In the genomic region with DNA sequence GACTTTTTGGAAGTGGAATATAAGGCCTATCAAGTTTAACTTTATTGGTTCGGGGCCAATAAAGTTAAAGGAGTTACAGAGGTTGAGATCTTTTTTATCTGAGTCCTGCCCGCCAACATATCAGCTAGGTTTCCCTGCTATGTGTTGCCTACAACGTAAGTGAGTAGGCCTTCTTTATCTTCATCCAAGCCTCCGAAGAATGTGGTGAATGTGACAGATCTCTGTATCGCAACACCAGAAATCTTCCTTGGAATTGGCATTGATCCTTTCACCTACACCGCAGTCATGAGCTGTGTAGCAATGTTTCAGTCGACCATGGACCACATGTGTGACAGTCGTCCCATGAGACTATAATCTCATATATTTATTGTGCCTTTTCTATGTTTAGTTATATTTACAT, we compare ENCODE assay signal across 32 cellular contexts.
"Had no signal": no experiment of that assay in that cellular context is flagged by ENCODE, and none has a peak within 500 bp of the region (broad histone marks: within the 10 kb centered on the region; RNA-seq: fewer than 3 reads in every experiment).

No MANE protein-coding gene starts in this region.

- H3K4me3 ChIP-seq: adrenal gland, ascending aorta, cardiac muscle cell had no signal

- DNase-seq: activated B cell treated with CpG ODN at 0.5 μM for 24 hours; activated CD4-positive, alpha-beta memory T cell treated with anti-CD3 and anti-CD28 coated beads for 36 hours; activated CD4-positive, alpha-beta T cell treated with anti-CD3 and anti-CD28 coated beads for 4 hours; activated CD4-positive, alpha-beta T cell treated with anti-CD3 and anti-CD28 coated beads, Interleukin-2, amount 10 ng/mL, durations not matched to agents 24 days and 14 days; activated CD4-positive, alpha-beta T cell treated with anti-CD3 and anti-CD28 coated beads, Interleukin-2, amount 50 U/mL, for 1 hour; activated CD4-positive, alpha-beta T cell treated with anti-CD3 and anti-CD28 coated beads, Interleukin-2, amount 50 U/mL, for 4 hours; activated CD4-positive, CD25-positive, alpha-beta regulatory T cell treated with anti-CD3 and anti-CD28 coated beads, Interleukin-2, amount 50 U/mL, for 72 hours; activated CD8-positive, alpha-beta memory T cell treated with anti-CD3 and anti-CD28 coated beads, Interleukin-2, amount 50 U/mL, for 4 hours; activated CD8-positive, alpha-beta T cell treated with anti-CD3 and anti-CD28 coated beads for 36 hours; activated effector memory CD4-positive, alpha-beta T cell treated with anti-CD3 and anti-CD28 coated beads, Interleukin-2, amount 50 U/mL, for 16 hours; activated gamma-delta T cell treated with Interleukin-2 at 50 U/mL for 16 hours; activated naive CD4-positive, alpha-beta T cell; activated naive CD4-positive, alpha-beta T cell treated with anti-CD3 and anti-CD28 coated beads for 36 hours; activated naive CD4-positive, alpha-beta T cell treated with anti-CD3 and anti-CD28 coated beads, Interleukin-2, amount 50 U/mL, for 16 hours; activated naive CD8-positive, alpha-beta T cell treated with anti-CD3 and anti-CD28 coated beads for 36 hours; activated T-cell treated with anti-CD3 and anti-CD28 coated beads for 4 hours; activated T-cell treated with anti-CD3 and anti-CD28 coated beads, Interleukin-2, amount 50 U/mL, for 1 hour; activated T-cell treated with anti-CD3 and anti-CD28 coated beads, Interleukin-2, amount 50 U/mL, for 4 hours; activated T-cell treated with anti-CD3 and anti-CD28 coated beads, Interleukin-2, amount 50 U/mL, for 72 hours; adrenal gland; amygdala; anterior cingulate cortex; caudate nucleus; cerebellar nuclear complex; T-helper 1 cell; T-helper 2 cell; T-helper 9 cell had no signal

- H3K36me3 ChIP-seq: adrenal gland, ascending aorta, cardiac muscle cell had no signal

- H3K27ac ChIP-seq: adrenal gland, ascending aorta, cardiac muscle cell, VCaP had no signal

- H3K4me1 ChIP-seq: adrenal gland, ascending aorta had no signal

- H3K27me3 ChIP-seq: adrenal gland, ascending aorta had no signal

- ATAC-seq: activated CD8-positive, alpha-beta T cell treated with anti-CD3 and anti-CD28 coated beads for 36 hours; activated naive CD4-positive, alpha-beta T cell treated with anti-CD3 and anti-CD28 coated beads, Interleukin-2, amount 50 U/mL, for 72 hours; activated T-cell treated with anti-CD3 and anti-CD28 coated beads, Interleukin-2, amount 50 U/mL, for 4 hours; activated T-cell treated with anti-CD3 and anti-CD28 coated beads, Interleukin-2, amount 50 U/mL, for 72 hours; activated T-helper 17 cell treated with anti-CD3 and anti-CD28 coated beads, Interleukin-2, amount 50 U/mL, for 72 hours had no signal

- H3K9me3 ChIP-seq: adrenal gland, ascending aorta had no signal
